8 cellular contexts compared by ENCODE assay signal in genomic region chr4:51885371-51885770, GRCh38. TPM values are rescaled to one million over a fixed set of nuclear protein-coding genes. Genes with fewer than 3 reads are reported as not detected.
DNase-seq lines count a peak whose midpoint lies in the region; ATAC-seq, FAIRE-seq and TF ChIP-seq lines count a peak whose summit lies in the region.

No MANE protein-coding gene starts in this region.

- no peak overlapping the region for H4K8ac ChIP-seq in mesendoderm (ENCODE audit: low read depth, low read length)

- no peak overlapping the region for H2BK120ac ChIP-seq in mesendoderm (ENCODE audit: low read depth, low read length)

- H3K56ac ChIP-seq in mesendoderm (ENCODE audit: low read length): no peak overlapping the region

- DNase-seq in A172 (ENCODE audit: low spot score): peak; percentile 20
- DNase-seq in GM12892 (ENCODE audit: insufficient read length): no peak
- peak; percentile 48 for DNase-seq in HT1080 (ENCODE audit: low read depth)
- peak; percentile 28 for DNase-seq in astrocyte of the spinal cord (ENCODE audit: low read depth, low spot score)
- DNase-seq in mesendoderm: peak; percentile 77
- no peak for DNase-seq in activated CD4-positive, alpha-beta T cell treated with anti-CD3 and anti-CD28 coated beads for 48 hours
- no peak for DNase-seq in H54 (ENCODE audit: insufficient read length, low spot score)

- H2BK5ac ChIP-seq in mesendoderm (ENCODE audit: low read length): no peak overlapping the region

- no peak overlapping the region for H3K4ac ChIP-seq in mesendoderm (ENCODE audit: low read depth, low read length)

- peak; percentile 54 for FAIRE-seq in GM12892 (lab: Jason Lieb, UNC)
- FAIRE-seq in H54 (lab: Jason Lieb, UNC): no peak

- no peaks in the 10 kb centered on the region for H3K79me2 ChIP-seq in mesendoderm (ENCODE audit: control insufficient read depth, insufficient read depth, low read length)

- H2AK5ac ChIP-seq in mesendoderm (ENCODE audit: low read length): no peak overlapping the region

- in situ Hi-C loops in astrocyte of the spinal cord (cut with HindIII; ENCODE audit: low sequenced_read_pairs): no loop called here

- no peak for TF ChIP-seq POLR2A in GM12892 (IDR thresholded peaks at IDR 0.05; ENCODE audit: low read depth, low read length)
- TF ChIP-seq POLR2A in H54 (IDR thresholded peaks at IDR 0.05; ENCODE audit: low read depth, low read length): no peak

- no CpG with 5 or more reads among the region's 5 CpGs for WGBS in mesendoderm (ENCODE audit: extremely low coverage, insufficient coverage, low lambda C conversion rate)

- H3K23ac ChIP-seq in mesendoderm (ENCODE audit: low read length): no peak overlapping the region

- H3K27ac ChIP-seq in mesendoderm (ENCODE audit: low read depth, low read length): no peak overlapping the region

- ATAC-seq in GM21825 (IDR thresholded peaks at IDR 0.05; ENCODE audit: unreplicated experiment): no peak

- no peak overlapping the region for H2BK15ac ChIP-seq in mesendoderm (replicated peaks; ENCODE audit: low read depth)

- no peak overlapping the region for H3K18ac ChIP-seq in mesendoderm (ENCODE audit: low read length)

- peak; percentile 50 for TF ChIP-seq CTCF in astrocyte of the spinal cord (IDR thresholded peaks at IDR 0.05; ENCODE audit: low read depth, low read length)

- peaks cover 3% of the 10 kb centered on the region for H3K36me3 ChIP-seq in mesendoderm (ENCODE audit: control insufficient read depth, insufficient read depth, low read length)

- no peaks in the 10 kb centered on the region for H3K79me1 ChIP-seq in mesendoderm (ENCODE audit: low read length)

- H3K4me1 ChIP-seq in mesendoderm (ENCODE audit: control insufficient read depth, low read depth, low read length): no peaks in the 10 kb centered on the region

- no peak overlapping the region for H3K9ac ChIP-seq in mesendoderm (ENCODE audit: low read length)

- no peak overlapping the region for H3K4me2 ChIP-seq in mesendoderm (ENCODE audit: low read length)

- no peak overlapping the region for H4K5ac ChIP-seq in mesendoderm (ENCODE audit: low read length)

- H3K27me3 ChIP-seq in mesendoderm (ENCODE audit: insufficient read depth, low read length, poor library complexity): no peaks in the 10 kb centered on the region

- H3K4me3 ChIP-seq in astrocyte of the spinal cord (ENCODE audit: low read depth, low read length) (no peak overlapping the region), mesendoderm (ENCODE audit: low read length) (no peak overlapping the region)

RNA-seq across cellular contexts. Expression of gene DCUN1D4, which starts 42.4 kb away (rescaled TPM):
- 33.6 and 51.4 TPM in 2 replicates for total RNA-seq in A172 (2014; rRNA removed; shearing (Covaris generic))
- 13.5 TPM for polyA plus RNA-seq in GM12892 (2012; ENCODE audit: missing spikeins)
- 25.4 and 36.8 TPM in 2 replicates for total RNA-seq in HT1080 (2014; rRNA removed; shearing (Covaris generic))
- 15.5 and 17.8 TPM in 2 replicates for polyA plus RNA-seq in HT1080 (2015; cell fraction: cytosol; rRNA removed)
- 75.8 and 81.4 TPM in 2 replicates for polyA plus RNA-seq in HT1080 (2015; cell fraction: nucleus; rRNA removed)
- 16.8 TPM for polyA plus RNA-seq in mesendoderm (2013, experiment 1 of 2)
- 16.5 TPM for polyA plus RNA-seq in mesendoderm (2013, experiment 2 of 2)

Comparison
In these comparisons a context has a peak if more than half of its experiments do, and no peak if none do; other contexts are left out.
1. DNase-seq: peak in A172 (single experiment), HT1080 (single experiment), astrocyte of the spinal cord (single experiment) and mesendoderm (single experiment); none in GM12892 (single experiment), activated CD4-positive, alpha-beta T cell treated with anti-CD3 and anti-CD28 coated beads for 48 hours (single experiment) and H54 (single experiment).